In genomic region chr6:144305985-144306384, GRCh38 we compare ENCODE assay signal across 9 cellular contexts. TPM values are rescaled to one million over a fixed set of nuclear protein-coding genes. Genes with fewer than 3 reads are reported as not detected.
A peak's percentile ranks its signal among the peaks of the same experiment; 100 is the strongest.
DNase-seq lines count a peak whose midpoint lies in the region; ATAC-seq and TF ChIP-seq lines count a peak whose summit lies in the region.
"Had no signal": no experiment of that assay in that cellular context is flagged by ENCODE, and none has a peak within 500 bp of the region (broad histone marks: within the 10 kb centered on the region; RNA-seq: fewer than 3 reads in every experiment).

No MANE protein-coding gene starts in this region.

- H3K27ac ChIP-seq in coronary artery (no peak overlapping the region), caudate nucleus (ENCODE audit: low read depth, low read length) (no peak overlapping the region)
- H3K27ac ChIP-seq: psoas muscle had no signal

- DNase-seq in RPMI7951 (ENCODE audit: low read depth) (peak; percentile 77), myocyte (ENCODE audit: low read depth) (peak; percentile 52), NCI-H2029 treated with DMSO at 0.1 percent for 48 hours (lab: John Stamatoyannopoulos, UW) (no peak), coronary artery (ENCODE audit: low spot score) (no peak), caudate nucleus (lab: John Stamatoyannopoulos, UW) (no peak)
- DNase-seq in stimulated activated CD4-positive, alpha-beta T cell treated with anti-CD3 and anti-CD28 coated beads, Interleukin-2, amount 100 ng/mL, for 24 hours, result no peak
- DNase-seq: psoas muscle had no signal

- TF ChIP-seq CTCF in coronary artery (IDR thresholded peaks at IDR 0.05), result no peak

- H3K4me3 ChIP-seq in coronary artery, result no peak overlapping the region
- H3K4me3 ChIP-seq: psoas muscle had no signal

- ATAC-seq in GM18868 (IDR thresholded peaks at IDR 0.05; ENCODE audit: unreplicated experiment) (peak; percentile 72), HG02571 (IDR thresholded peaks at IDR 0.05; ENCODE audit: unreplicated experiment) (peak; percentile 84)
- ATAC-seq: psoas muscle had no signal

RNA-seq across cellular contexts. Expression of gene UTRN, which starts 20.9 kb away (rescaled TPM):
- 54.3 and 70.0 TPM in 2 replicates for total RNA-seq in RPMI7951 (2014; rRNA removed; shearing (Covaris generic))
- total RNA-seq in myocyte, result 56.8 and 103 TPM in 2 replicates
- 18.2 TPM for polyA plus RNA-seq in myocyte (2012)

Comparison
In these comparisons a context has a peak if more than half of its experiments do, and no peak if none do; other contexts are left out.
1. DNase-seq: peak in RPMI7951 (single experiment) and myocyte (single experiment); none in NCI-H2029 treated with DMSO at 0.1 percent for 48 hours (single experiment), coronary artery (single experiment), caudate nucleus (0 of 61) and stimulated activated CD4-positive, alpha-beta T cell treated with anti-CD3 and anti-CD28 coated beads, Interleukin-2, amount 100 ng/mL, for 24 hours (0 of 2).